Comparison of ENCODE assay signal across 27 cellular contexts in the genomic region with DNA sequence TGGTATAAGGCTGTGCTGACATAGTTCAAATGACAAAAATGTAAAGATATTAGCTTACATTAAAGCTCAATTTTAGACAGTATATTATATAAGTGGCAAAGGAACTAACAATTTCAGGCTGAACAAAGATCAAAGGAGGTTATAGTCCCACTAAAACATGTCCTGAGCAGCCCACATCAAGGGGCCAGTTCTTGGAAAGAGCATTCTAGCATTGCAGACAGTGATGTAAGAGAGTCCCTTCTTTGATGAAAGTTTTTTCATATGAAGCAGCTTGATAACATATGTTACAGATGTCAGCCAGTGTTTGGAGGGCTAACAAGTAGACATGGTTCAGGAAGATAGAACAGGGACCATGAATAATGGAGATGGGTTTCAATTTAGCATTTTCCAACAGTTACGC.
DNase-seq lines count a peak whose midpoint lies in the region; ATAC-seq and TF ChIP-seq lines count a peak whose summit lies in the region.
"Had no signal": no experiment of that assay in that cellular context is flagged by ENCODE, and none has a peak within 500 bp of the region (broad histone marks: within the 10 kb centered on the region; RNA-seq: fewer than 3 reads in every experiment).

No MANE protein-coding gene starts in this region.

- no peak overlapping the region for H3K27ac Mint-ChIP-seq in activated T-cell treated with anti-CD3 and anti-CD28 coated beads, Interleukin-2, amount 50 U/mL, for 72 hours
- peak overlapping the region; percentile 36 for H3K27ac Mint-ChIP-seq in memory B cell
- H3K27ac Mint-ChIP-seq: CD4-positive, alpha-beta memory T cell; GM23338; HFFc6 had no signal

- H3K4me1 Mint-ChIP-seq in activated T-cell treated with anti-CD3 and anti-CD28 coated beads, Interleukin-2, amount 50 U/mL, for 72 hours (ENCODE audit: low read depth): no peaks in the 10 kb centered on the region
- peaks cover 29% of the 10 kb centered on the region for H3K4me1 Mint-ChIP-seq in memory B cell
- H3K4me1 Mint-ChIP-seq: CD4-positive, alpha-beta memory T cell; GM23338 had no signal

- no peak overlapping the region for H3K4me3 Mint-ChIP-seq in activated T-cell treated with anti-CD3 and anti-CD28 coated beads, Interleukin-2, amount 50 U/mL, for 72 hours
- H3K4me3 Mint-ChIP-seq in memory B cell: no peak overlapping the region
- H3K4me3 Mint-ChIP-seq: CD4-positive, alpha-beta memory T cell; GM23338; HFFc6 had no signal

- no peaks in the 10 kb centered on the region for H3K9me3 Mint-ChIP-seq in activated T-cell treated with anti-CD3 and anti-CD28 coated beads, Interleukin-2, amount 50 U/mL, for 72 hours
- no peaks in the 10 kb centered on the region for H3K9me3 Mint-ChIP-seq in memory B cell
- H3K9me3 Mint-ChIP-seq: CD4-positive, alpha-beta memory T cell; GM23338 had no signal

- H3K27ac ChIP-seq in BLaER1 (no peak overlapping the region), coronary artery (no peak overlapping the region)
- H3K27ac ChIP-seq: Peyer's patch, SK-N-MC had no signal

- no peaks in the 10 kb centered on the region for H4K20me1 ChIP-seq in BLaER1

- peak in 1 of 2 donors; percentile 4 for DNase-seq in activated T-cell treated with anti-CD3 and anti-CD28 coated beads, Interleukin-2, amount 50 U/mL, for 72 hours
- DNase-seq in activated T-cell treated with anti-CD3 and anti-CD28 coated beads, Interleukin-2, amount 50 U/mL, for 1 hour: no peak
- DNase-seq in OCI-M1 (lab: John Stamatoyannopoulos, UW) (peak; percentile 4), memory B cell (ENCODE audit: low spot score in 2 of 2) (no peak), NCI-H526 (lab: John Stamatoyannopoulos, UW) (no peak), coronary artery (ENCODE audit: low spot score) (no peak), T1000 (lab: John Stamatoyannopoulos, UW) (no peak)
- DNase-seq: 8988T; ACHN; C1 segment of cervical spinal cord; CD4-positive, alpha-beta memory T cell; COR-L47; DMS53; HFFc6; KG1; MG63; NCI-H1105 treated with DMSO at 0.1 percent for 48 hours; NCI-H2029; NCI-H446; NCI-H524 treated with DMSO at 0.1 percent for 48 hours; NCI-H82; Peyer's patch; SHP77 treated with DMSO at 0.1 percent for 48 hours had no signal

- H3K36me3 Mint-ChIP-seq in activated T-cell treated with anti-CD3 and anti-CD28 coated beads, Interleukin-2, amount 50 U/mL, for 72 hours (ENCODE audit: insufficient read depth in 2 of 2): no peaks in the 10 kb centered on the region
- H3K36me3 Mint-ChIP-seq in memory B cell: peaks cover 1% of the 10 kb centered on the region
- H3K36me3 Mint-ChIP-seq: CD4-positive, alpha-beta memory T cell had no signal

- peaks cover 17% of the 10 kb centered on the region for H3K4me1 ChIP-seq in BLaER1
- H3K4me1 ChIP-seq: HAP-1, Peyer's patch had no signal

- H3K9ac ChIP-seq in BLaER1: no peak overlapping the region

- peak overlapping the region; percentile 29; the same call in 1 of the 2 replicates for H3K4me2 ChIP-seq in BLaER1
- H3K4me2 ChIP-seq: GM23338 had no signal

- H3K9me3 ChIP-seq in BLaER1: no peaks in the 10 kb centered on the region
- H3K9me3 ChIP-seq: HAP-1, MG63, Peyer's patch had no signal

- peak; percentile 26 to 63 for ATAC-seq in activated T-cell treated with anti-CD3 and anti-CD28 coated beads, Interleukin-2, amount 50 U/mL, for 72 hours (replicated peaks in 1 of 2)
- no peak for ATAC-seq in memory B cell (ENCODE audit: low read depth)
- ATAC-seq: GM23338 had no signal

- TF ChIP-seq CTCF in coronary artery (IDR thresholded peaks at IDR 0.05): no peak

- no peaks in the 10 kb centered on the region for H3K27me3 ChIP-seq in BLaER1
- H3K27me3 ChIP-seq: MG63, Peyer's patch had no signal

- H3K4me3 ChIP-seq in BLaER1 (no peak overlapping the region), coronary artery (no peak overlapping the region)
- H3K4me3 ChIP-seq: GM23338, HAP-1, MG63, Peyer's patch, SK-N-MC had no signal

- H3K27me3 Mint-ChIP-seq in activated T-cell treated with anti-CD3 and anti-CD28 coated beads, Interleukin-2, amount 50 U/mL, for 72 hours (ENCODE audit: low read depth): peaks cover 18% of the 10 kb centered on the region
- H3K27me3 Mint-ChIP-seq in memory B cell: no peaks in the 10 kb centered on the region

- H3K36me3 ChIP-seq in BLaER1: no peaks in the 10 kb centered on the region
- H3K36me3 ChIP-seq: HAP-1, MG63, Peyer's patch had no signal
